Comparison of ENCODE assay signal across 27 cellular contexts in genomic region chr6:35993150-35993549, GRCh38. TPM values are rescaled to one million over a fixed set of nuclear protein-coding genes. Genes with fewer than 3 reads are reported as not detected.
"Had no signal": no experiment of that assay in that cellular context is flagged by ENCODE, and none has a peak within 500 bp of the region (broad histone marks: within the 10 kb centered on the region; RNA-seq: fewer than 3 reads in every experiment).

No MANE protein-coding gene starts in this region.

- H3K9me3 Mint-ChIP-seq: naive B cell; natural killer cell; stimulated activated naive B cell treated with anti-CD40 and anti-IgM and Interleukin-4, amounts not matched to agents 10 μg/mL and 1 μg/mL and 100 μg/mL, for 72 hours had no signal

- H3K9me3 ChIP-seq: left ventricle myocardium inferior, ovary, right atrium auricular region, right lobe of liver, stomach, thoracic aorta, tibial artery, upper lobe of right lung had no signal

- H3K27me3 ChIP-seq: ovary, right atrium auricular region, right lobe of liver, stomach, tibial artery, upper lobe of right lung had no signal

- H3K27ac Mint-ChIP-seq: mesothelial cell of epicardium; natural killer cell; nephron progenitor cell; progenitor cell of endocrine pancreas; stimulated activated naive B cell treated with anti-CD40 and anti-IgM and Interleukin-4, amounts not matched to agents 10 μg/mL and 1 μg/mL and 100 μg/mL, for 72 hours had no signal

- H3K4me1 Mint-ChIP-seq: mesothelial cell of epicardium; natural killer cell; stimulated activated naive B cell treated with anti-CD40 and anti-IgM and Interleukin-4, amounts not matched to agents 10 μg/mL and 1 μg/mL and 100 μg/mL, for 72 hours had no signal

- H3K4me1 ChIP-seq: left ventricle myocardium inferior, right atrium auricular region, right lobe of liver, stomach, tibial artery, upper lobe of right lung had no signal

- FAIRE-seq: urothelium cell line had no signal

- H3K27ac ChIP-seq: left ventricle myocardium inferior, ovary, right atrium auricular region, right lobe of liver, stomach, thoracic aorta, tibial artery, upper lobe of right lung had no signal

- H3K4me3 Mint-ChIP-seq: mesothelial cell of epicardium; naive B cell; natural killer cell; nephron progenitor cell; stimulated activated naive B cell treated with anti-CD40 and anti-IgM and Interleukin-4, amounts not matched to agents 10 μg/mL and 1 μg/mL and 100 μg/mL, for 72 hours had no signal

- DNase-seq: hippocampal formation; islet precursor cell; left ventricle myocardium inferior; mesendoderm; naive B cell; natural killer cell; nephron progenitor cell; ovary; right lobe of liver; stimulated activated CD4-positive, alpha-beta T cell treated with anti-CD3 and anti-CD28 coated beads, Interleukin-12 subunit alpha, Interleukin-12 subunit beta, amount 100 ng/mL, for 4 hours; stimulated activated CD4-positive, alpha-beta T cell treated with anti-CD3 and anti-CD28 coated beads, Interleukin-15, amount 100 ng/mL, for 24 hours; stimulated activated CD4-positive, alpha-beta T cell treated with anti-CD3 and anti-CD28 coated beads, Interleukin-2, amount 100 ng/mL, for 24 hours; stimulated activated CD4-positive, alpha-beta T cell treated with anti-CD3 and anti-CD28 coated beads, Interleukin-4, amount 100 ng/mL, for 1 hour; stimulated activated naive B cell treated with anti-CD40 and anti-IgM and Interleukin-4, amounts not matched to agents 10 μg/mL and 1 μg/mL and 100 μg/mL, for 72 hours; stimulated activated naive CD8-positive, alpha-beta T cell treated with anti-CD3 and anti-CD28 coated beads, Interleukin-15, Interleukin-2, amounts not matched to agents 100 U/mL and 50 U/mL, for 24 hours; stomach; tibial artery; trophoblast cell; upper lobe of right lung had no signal

- H3K4me3 ChIP-seq: left ventricle myocardium inferior, lung, ovary, right atrium auricular region, right lobe of liver, stomach, thoracic aorta, tibial artery, upper lobe of right lung had no signal

- H3K36me3 ChIP-seq: left ventricle myocardium inferior, ovary, right atrium auricular region, right lobe of liver, stomach, thoracic aorta, tibial artery, upper lobe of right lung had no signal

- H3K27me3 Mint-ChIP-seq: progenitor cell of endocrine pancreas had no signal

- ATAC-seq: natural killer cell; right lobe of liver; stimulated activated naive B cell treated with anti-CD40 and anti-IgM and Interleukin-4, amounts not matched to agents 10 μg/mL and 1 μg/mL and 100 μg/mL, for 72 hours; stimulated activated naive CD8-positive, alpha-beta T cell treated with anti-CD3 and anti-CD28 coated beads, Interleukin-15, Interleukin-2, amounts not matched to agents 100 U/mL and 50 U/mL, for 24 hours; upper lobe of right lung had no signal

- H3K36me3 Mint-ChIP-seq: mesothelial cell of epicardium; naive B cell; natural killer cell; stimulated activated naive B cell treated with anti-CD40 and anti-IgM and Interleukin-4, amounts not matched to agents 10 μg/mL and 1 μg/mL and 100 μg/mL, for 72 hours had no signal

RNA-seq across cellular contexts. Expression of gene SLC26A8, which starts 31.3 kb away (rescaled TPM):
- total RNA-seq: kidney epithelial cell, left ventricle myocardium inferior, lower leg skin, progenitor cell of endocrine pancreas, right atrium auricular region had no signal
